In genomic region chr3:122682778-122683411, GRCh38 we compare ENCODE assay signal across 8 cellular contexts. TPM values are rescaled to one million over a fixed set of nuclear protein-coding genes. Genes with fewer than 3 reads are reported as not detected.
DNase-seq lines count a peak whose midpoint lies in the region; ATAC-seq, FAIRE-seq and TF ChIP-seq lines count a peak whose summit lies in the region.
"Not testable (repeated sequence)": the region's sequence is repeated elsewhere in the genome, so short reads cannot be mapped to it uniquely, and the experiment has no call there.

No MANE protein-coding gene starts in this region.

- H3K9me3 Mint-ChIP-seq in CD14-positive monocyte; activated CD8-positive, alpha-beta memory T cell treated with anti-CD3 and anti-CD28 coated beads, Interleukin-2, amount 10 ng/mL, durations not matched to agents 7 days and 5 days (ENCODE audit: low read depth); central memory CD8-positive, alpha-beta T cell; immature natural killer cell; nephron: not testable (repeated sequence)

- POLR2A ChIA-PET in OCI-LY7 (lab: Charles Lee) = not testable (repeated sequence)

- not testable (repeated sequence) for H2AFZ ChIP-seq in OCI-LY7 (ENCODE audit: low read length)

- H3K27ac ChIP-seq in OCI-LY7 (ENCODE audit: low read depth, low read length, poor library complexity, severe bottlenecking); thoracic aorta: not testable (repeated sequence)

- ATAC-seq in activated CD8-positive, alpha-beta memory T cell treated with anti-CD3 and anti-CD28 coated beads, Interleukin-2, amount 10 ng/mL, durations not matched to agents 7 days and 5 days; central memory CD8-positive, alpha-beta T cell (replicated peaks; ENCODE audit: extremely low read depth, poor library complexity, severe bottlenecking); thoracic aorta (ENCODE audit: insufficient number of reproducible peaks, low FRiP score, low read depth): not testable (repeated sequence)

- peaks cover 33% of the 10 kb centered on the region for H3K4me1 ChIP-seq in OCI-LY7 (ENCODE audit: insufficient read depth, low read length, poor library complexity, severe bottlenecking)
- H3K4me1 ChIP-seq in thoracic aorta (ENCODE audit: control insufficient read depth in 1 of 2, low read depth in 2 of 2) = peaks cover 26 to 35% of the 10 kb centered on the region in 2 donors

- H3K4me3 ChIP-seq in OCI-LY7 (ENCODE audit: low read depth, low read length, poor library complexity, severe bottlenecking) = not testable (repeated sequence)
- peak overlapping the region; percentile 97 for H3K4me3 ChIP-seq in thoracic aorta

- peak overlapping the region; percentile 83 to 94 for H3K4me3 Mint-ChIP-seq in CD14-positive monocyte
- H3K4me3 Mint-ChIP-seq in activated CD8-positive, alpha-beta memory T cell treated with anti-CD3 and anti-CD28 coated beads, Interleukin-2, amount 10 ng/mL, durations not matched to agents 7 days and 5 days = peak overlapping the region; percentile 96
- peak overlapping the region; percentile 90 for H3K4me3 Mint-ChIP-seq in central memory CD8-positive, alpha-beta T cell
- peak overlapping the region; percentile 62 to 98 (median 94) for H3K4me3 Mint-ChIP-seq in immature natural killer cell
- peak overlapping the region; percentile 60 to 91 (median 64) for H3K4me3 Mint-ChIP-seq in nephron

- CTCF ChIA-PET in OCI-LY7 (lab: Charles Lee; ENCODE audit: unreplicated experiment) = not testable (repeated sequence)
- CTCF ChIA-PET in activated CD8-positive, alpha-beta memory T cell treated with anti-CD3 and anti-CD28 coated beads, Interleukin-2, amount 10 ng/mL, durations not matched to agents 7 days and 5 days (lab: Charles Lee) = interaction anchor here (1.0 to 1.5 kb wide), 4 partner anchors 11 to 290 kb away, joined by 3 to 4 read pairs (median 3); partner anchors contain the start of genes DTX3L and PARP9

- H3K36me3 ChIP-seq in OCI-LY7 (ENCODE audit: insufficient read depth, low read length) = not testable (repeated sequence)
- peaks cover 10% of the 10 kb centered on the region for H3K36me3 ChIP-seq in thoracic aorta

- not testable (repeated sequence) for H3K4me2 ChIP-seq in OCI-LY7 (ENCODE audit: low read length)

- H3K4me1 Mint-ChIP-seq in CD14-positive monocyte (peaks cover 63% of the 10 kb centered on the region), immature natural killer cell (peaks cover 69 to 82% of the 10 kb centered on the region in 2 donors), nephron (peaks cover 17% of the 10 kb centered on the region)
- peaks cover 64% of the 10 kb centered on the region for H3K4me1 Mint-ChIP-seq in activated CD8-positive, alpha-beta memory T cell treated with anti-CD3 and anti-CD28 coated beads, Interleukin-2, amount 10 ng/mL, durations not matched to agents 7 days and 5 days
- H3K4me1 Mint-ChIP-seq in central memory CD8-positive, alpha-beta T cell = peaks cover 64% of the 10 kb centered on the region

- not testable (repeated sequence) for H4K20me1 ChIP-seq in OCI-LY7 (ENCODE audit: insufficient read depth, low read length)

- H3K27ac Mint-ChIP-seq in CD14-positive monocyte (peak overlapping the region; percentile 74 to 94 (median 87)), immature natural killer cell (peak overlapping the region; percentile 70 to 96 (median 89))
- peak overlapping the region; percentile 72 for H3K27ac Mint-ChIP-seq in activated CD8-positive, alpha-beta memory T cell treated with anti-CD3 and anti-CD28 coated beads, Interleukin-2, amount 10 ng/mL, durations not matched to agents 7 days and 5 days
- peak overlapping the region; percentile 97 for H3K27ac Mint-ChIP-seq in central memory CD8-positive, alpha-beta T cell (ENCODE audit: low read depth)
- not testable (repeated sequence) for H3K27ac Mint-ChIP-seq in nephron

- DNase-seq in CD14-positive monocyte (ENCODE audit: low spot score); GM18507 (ENCODE audit: extremely low spot score, insufficient read length, low read depth); activated CD8-positive, alpha-beta memory T cell treated with anti-CD3 and anti-CD28 coated beads, Interleukin-2, amount 10 ng/mL, durations not matched to agents 7 days and 5 days; central memory CD8-positive, alpha-beta T cell (ENCODE audit: low spot score in 2 of 2); immature natural killer cell; thoracic aorta (ENCODE audit: low spot score): not testable (repeated sequence)
- DNase-seq in OCI-LY7 (ENCODE audit: low spot score) = peak; percentile 10

- TF ChIP-seq CTCF in CD14-positive monocyte (IDR thresholded peaks at IDR 0.05); OCI-LY7 (conservative IDR thresholded peaks at IDR 0.05; ENCODE audit: low read length); nephron (IDR thresholded peaks at IDR 0.05; ENCODE audit: unreplicated experiment in 3 of 3); thoracic aorta (IDR thresholded peaks at IDR 0.05): not testable (repeated sequence)

- H3K9me2 ChIP-seq in OCI-LY7 (ENCODE audit: insufficient read depth, low read length) = not testable (repeated sequence)

- intact Hi-C loops in CD14-positive monocyte (cut with micrococcal nuclease) = loop anchor here in 1 of 2 donors (10.0 kb wide), 3 partner anchors 228 to 1138 kb away; partner anchors contain the start of genes FAM162A, MIX23 and POLQ
- intact Hi-C loops in OCI-LY7 (cut with micrococcal nuclease; ENCODE audit: unreplicated experiment) = not testable (repeated sequence)

- not testable (repeated sequence) for BruUV-seq in OCI-LY7 (replicated peaks; lab: Mats Ljungman, UMichigan)

- H3K36me3 Mint-ChIP-seq in CD14-positive monocyte = peaks cover 17 to 37% of the 10 kb centered on the region in 2 donors
- H3K36me3 Mint-ChIP-seq in activated CD8-positive, alpha-beta memory T cell treated with anti-CD3 and anti-CD28 coated beads, Interleukin-2, amount 10 ng/mL, durations not matched to agents 7 days and 5 days = peaks cover 50% of the 10 kb centered on the region
- peaks cover 35% of the 10 kb centered on the region for H3K36me3 Mint-ChIP-seq in central memory CD8-positive, alpha-beta T cell (ENCODE audit: insufficient read depth)
- peaks cover 0 to 13% (median 5%) of the 10 kb centered on the region in 3 donors for H3K36me3 Mint-ChIP-seq in immature natural killer cell
- H3K36me3 Mint-ChIP-seq in nephron (ENCODE audit: low read depth) = not testable (repeated sequence)

- not testable (repeated sequence) for H3K27me3 Mint-ChIP-seq in CD14-positive monocyte (ENCODE audit: low read depth in 3 of 3); activated CD8-positive, alpha-beta memory T cell treated with anti-CD3 and anti-CD28 coated beads, Interleukin-2, amount 10 ng/mL, durations not matched to agents 7 days and 5 days; central memory CD8-positive, alpha-beta T cell
- peaks cover 0 to 12% (median 2%) of the 10 kb centered on the region in 3 donors for H3K27me3 Mint-ChIP-seq in immature natural killer cell (ENCODE audit: low read depth in 3 of 3)
- H3K27me3 Mint-ChIP-seq in nephron (ENCODE audit: low read depth) = peaks cover 17% of the 10 kb centered on the region

- H3K9me3 ChIP-seq in OCI-LY7 (ENCODE audit: low read length); thoracic aorta: not testable (repeated sequence)

- H3K79me2 ChIP-seq in OCI-LY7 (ENCODE audit: insufficient read depth, low read depth, low read length) = not testable (repeated sequence)

- peak; percentile 73 for FAIRE-seq in GM18507 (lab: Jason Lieb, UNC)

- H3K27me3 ChIP-seq in thoracic aorta (replicated peaks; ENCODE audit: insufficient read depth) = not testable (repeated sequence)

RNA-seq across cellular contexts. Expression of gene PARP14, which starts 2.3 kb away (rescaled TPM):
- 10 to 100 TPM; 22.1 to 26.9 TPM for polyA plus RNA-seq in CD14-positive monocyte
- total RNA-seq in OCI-LY7 (2014; rRNA removed; shearing (Covaris generic)) = 12.4 and 17.0 TPM in 2 replicates
- 3.5 and 5.6 TPM in 2 replicates for total RNA-seq in OCI-LY7 (2022)
- total RNA-seq in activated CD8-positive, alpha-beta memory T cell treated with anti-CD3 and anti-CD28 coated beads, Interleukin-2, amount 10 ng/mL, durations not matched to agents 7 days and 5 days = 100 to 1,000 TPM; 133 to 194 TPM
- polyA plus RNA-seq in immature natural killer cell = 10 to 100 TPM in 2 of 3 donors, 1 to 10 TPM in 1; 8.6 to 25.9 (median 15.8) TPM
- 10 to 100 TPM; 57.1 to 74.1 TPM for total RNA-seq in thoracic aorta
